ENCODE assay signal across 8 cellular contexts in genomic region chr6:25223421-25224052, GRCh38. TPM values are rescaled to one million over a fixed set of nuclear protein-coding genes. Genes with fewer than 3 reads are reported as not detected.
DNase-seq lines count a peak whose midpoint lies in the region; ATAC-seq and TF ChIP-seq lines count a peak whose summit lies in the region.

No MANE protein-coding gene starts in this region.

- H3K27ac Mint-ChIP-seq in activated T-cell treated with anti-CD3 and anti-CD28 coated beads, Interleukin-2, amount 50 U/mL, for 24 hours: no peak overlapping the region
- H3K27ac Mint-ChIP-seq in neural progenitor cell: no peak overlapping the region

- H3K27me3 Mint-ChIP-seq in activated T-cell treated with anti-CD3 and anti-CD28 coated beads, Interleukin-2, amount 50 U/mL, for 24 hours: peaks cover 9% of the 10 kb centered on the region
- no peaks in the 10 kb centered on the region for H3K27me3 Mint-ChIP-seq in neural progenitor cell (ENCODE audit: insufficient read depth, low read depth)

- H3K27ac ChIP-seq in PC-9 (peak overlapping the region; percentile 20; the same call in 1 of the 2 replicates), neural progenitor cell (no peak overlapping the region), stomach smooth muscle (ENCODE audit: low read length) (no peak overlapping the region)

- intact Hi-C loops in PC-9 (cut with micrococcal nuclease; ENCODE audit: unreplicated experiment): loop anchor here (1.0 to 5.0 kb wide), 11 partner anchors 42 to 874 kb away; partner anchors contain the start of gene CARMIL1

- H3F3A ChIP-seq in PC-9 (ENCODE audit: insufficient read depth, low read depth) (no peaks in the 10 kb centered on the region), neural progenitor cell (ENCODE audit: low read depth) (no peaks in the 10 kb centered on the region)

- H3K9me3 Mint-ChIP-seq in activated T-cell treated with anti-CD3 and anti-CD28 coated beads, Interleukin-2, amount 50 U/mL, for 24 hours: no peaks in the 10 kb centered on the region
- no peaks in the 10 kb centered on the region for H3K9me3 Mint-ChIP-seq in neural progenitor cell

- H3K4me2 ChIP-seq in PC-9: peak overlapping the region; percentile 31
- no peak overlapping the region for H3K4me2 ChIP-seq in neural progenitor cell

- peak overlapping the region; percentile 59 for H3K4me3 Mint-ChIP-seq in activated T-cell treated with anti-CD3 and anti-CD28 coated beads, Interleukin-2, amount 50 U/mL, for 24 hours
- H3K4me3 Mint-ChIP-seq in neural progenitor cell: no peak overlapping the region

- TF ChIP-seq CTCF in PC-9 (conservative IDR thresholded peaks at IDR 0.05) (peak; percentile 95), neural progenitor cell (IDR thresholded peaks at IDR 0.05) (peak; percentile 99)

- no peaks in the 10 kb centered on the region for H3K79me2 ChIP-seq in PC-9 (ENCODE audit: low read depth)
- no peaks in the 10 kb centered on the region for H3K79me2 ChIP-seq in neural progenitor cell (ENCODE audit: low read depth)

- H3K9ac ChIP-seq in neural progenitor cell (no peak overlapping the region), stomach smooth muscle (ENCODE audit: low read length in 2 of 2) (no peak overlapping the region)

- H3K9me3 ChIP-seq in PC-9 (ENCODE audit: insufficient read depth, low read depth) (no peaks in the 10 kb centered on the region), neural progenitor cell (ENCODE audit: low read depth) (no peaks in the 10 kb centered on the region), stomach smooth muscle (ENCODE audit: control insufficient read depth in 2 of 2, low read length in 2 of 2) (no peaks in the 10 kb centered on the region)

- peaks cover 11% of the 10 kb centered on the region for H3K4me1 Mint-ChIP-seq in activated T-cell treated with anti-CD3 and anti-CD28 coated beads, Interleukin-2, amount 50 U/mL, for 24 hours (ENCODE audit: low read depth)
- H3K4me1 Mint-ChIP-seq in neural progenitor cell: no peaks in the 10 kb centered on the region

- H3K36me3 ChIP-seq in PC-9 (ENCODE audit: low read depth) (no peaks in the 10 kb centered on the region), neural progenitor cell (no peaks in the 10 kb centered on the region), stomach smooth muscle (ENCODE audit: control insufficient read depth in 2 of 2, insufficient read depth in 2 of 2, low read length in 2 of 2) (no peaks in the 10 kb centered on the region)

- CTCF ChIA-PET in PC-9 (lab: Charles Lee): interaction anchor here (0.6 to 1.8 kb wide), 14 partner anchors 10 to 668 kb away, joined by 3 to 12 read pairs (median 4); no protein-coding TSS in a partner anchor

- POLR2A ChIA-PET in PC-9 (lab: Charles Lee; ENCODE audit: unreplicated experiment): no interaction called here

- no TSS peak for BruUV-seq in PC-9 (replicated peaks; lab: Mats Ljungman, UMichigan)

- H2AFZ ChIP-seq in PC-9: 0 out of 2 replicates have a peak overlapping the region, but pooled peaks have one; percentile 31
- no peak overlapping the region for H2AFZ ChIP-seq in neural progenitor cell (replicated peaks)

- no peaks in the 10 kb centered on the region for H3K27me3 ChIP-seq in PC-9 (ENCODE audit: insufficient read depth, low read depth)
- H3K27me3 ChIP-seq in neural progenitor cell: no peaks in the 10 kb centered on the region
- H3K27me3 ChIP-seq in stomach smooth muscle (ENCODE audit: control insufficient read depth in 1 of 2, insufficient read depth in 2 of 2, low read length in 2 of 2): no peaks in the 10 kb centered on the region

- no peaks in the 10 kb centered on the region for H3K9me2 ChIP-seq in PC-9 (ENCODE audit: insufficient read depth)

- H3K4me1 ChIP-seq in PC-9 (replicated peaks; ENCODE audit: insufficient read depth) (peaks cover 7% of the 10 kb centered on the region; the same call in 1 of the 2 replicates), neural progenitor cell (no peaks in the 10 kb centered on the region), stomach smooth muscle (ENCODE audit: control insufficient read depth, insufficient read depth, low read length) (no peaks in the 10 kb centered on the region)

- no peak for ATAC-seq in GM18517 (IDR thresholded peaks at IDR 0.05; ENCODE audit: unreplicated experiment)

- H3K4me3 ChIP-seq in PC-9: no peak overlapping the region
- no peak overlapping the region for H3K4me3 ChIP-seq in neural progenitor cell
- H3K4me3 ChIP-seq in stomach smooth muscle (ENCODE audit: low read length in 2 of 2): peak overlapping the region; percentile 42 to 50

- DNase-seq in EH (ENCODE audit: low read depth): peak; percentile 82
- DNase-seq in KG1 (lab: John Stamatoyannopoulos, UW): peak; percentile 54
- peak; percentile 59 to 71 for DNase-seq in PC-9
- peak; percentile 68 for DNase-seq in activated T-cell treated with anti-CD3 and anti-CD28 coated beads, Interleukin-2, amount 50 U/mL, for 24 hours
- peak; percentile 59 for DNase-seq in fibroblast of gingiva (ENCODE audit: low read depth)
- DNase-seq in neural progenitor cell (ENCODE audit: low spot score): peak; percentile 77

- no peaks in the 10 kb centered on the region for H3K36me3 Mint-ChIP-seq in activated T-cell treated with anti-CD3 and anti-CD28 coated beads, Interleukin-2, amount 50 U/mL, for 24 hours (ENCODE audit: low read depth)
- no peaks in the 10 kb centered on the region for H3K36me3 Mint-ChIP-seq in neural progenitor cell

- H4K20me1 ChIP-seq in PC-9 (ENCODE audit: insufficient read depth) (no peaks in the 10 kb centered on the region), neural progenitor cell (ENCODE audit: low read depth) (no peaks in the 10 kb centered on the region)

RNA-seq across cellular contexts. Expression of gene CARMIL1, which starts 55.6 kb away (rescaled TPM):
- total RNA-seq in PC-9 (2021): 25.7 and 33.1 TPM in 2 replicates
- 11.0 and 13.3 TPM in 2 replicates for total RNA-seq in neural progenitor cell (ENCODE audit: low replicate concordance)

Comparison
In these comparisons a context has a peak if more than half of its experiments do, and no peak if none do; other contexts are left out.
1. H3K4me3 ChIP-seq: peak in stomach smooth muscle (2 of 2); none in PC-9 (single experiment) and neural progenitor cell (single experiment).
2. Peak in every context shown above with its lines, with median percentiles within 50 percentile points of each other: DNase-seq.